ENCODE assay signal across 10 cellular contexts in the genomic region with DNA sequence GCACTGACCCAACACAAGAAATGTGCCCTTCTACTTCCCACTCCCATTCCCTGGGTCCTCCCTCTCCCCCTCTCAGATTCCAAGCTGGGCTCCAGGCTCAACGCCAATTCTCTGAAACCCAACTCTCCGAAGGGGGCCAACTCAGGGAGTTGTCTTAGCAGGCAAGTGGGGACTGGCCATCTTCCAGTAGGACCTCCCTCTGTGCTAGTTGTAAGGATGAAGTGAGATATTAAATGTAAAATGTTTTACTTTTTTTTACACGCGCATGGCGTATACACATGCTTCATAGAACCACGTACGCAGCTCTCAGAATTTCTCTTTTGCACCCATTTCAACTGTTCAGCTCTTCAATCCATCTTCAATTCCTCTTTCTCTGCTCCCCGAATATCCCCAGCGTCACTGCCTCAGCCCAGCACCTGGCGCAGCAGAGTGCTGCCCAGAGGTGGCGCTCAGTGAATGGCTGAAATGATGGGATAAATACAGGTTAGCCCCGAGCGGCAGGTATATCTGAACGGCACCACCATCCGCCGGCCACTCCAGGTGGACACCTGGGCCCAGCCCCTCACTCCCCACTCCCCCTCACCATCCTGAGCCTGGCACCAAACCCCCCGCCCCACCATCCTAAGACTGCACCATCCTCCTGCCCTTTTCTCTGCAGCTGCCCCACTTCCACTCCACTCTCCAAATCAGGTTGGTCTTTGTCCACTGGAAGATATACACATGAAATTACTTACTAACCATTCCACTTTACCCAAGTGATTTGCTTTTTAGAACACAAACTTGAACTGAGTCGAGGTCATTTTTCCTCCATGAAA. TPM values are rescaled to one million over a fixed set of nuclear protein-coding genes. Genes with fewer than 3 reads are reported as not detected.
DNase-seq lines count a peak whose midpoint lies in the region; ATAC-seq, FAIRE-seq and TF ChIP-seq lines count a peak whose summit lies in the region.
"Had no signal": no experiment of that assay in that cellular context is flagged by ENCODE, and none has a peak within 500 bp of the region (broad histone marks: within the 10 kb centered on the region; RNA-seq: fewer than 3 reads in every experiment).

No MANE protein-coding gene starts in this region.

- TF ChIP-seq POLR2A in HCT116 (IDR thresholded peaks at IDR 0.05; ENCODE audit: borderline replicate concordance, extremely low read depth, insufficient read depth, insufficient read length) (no peak), H54 (IDR thresholded peaks at IDR 0.05; ENCODE audit: low read depth, low read length) (no peak)

- H2AFZ ChIP-seq in HCT116 (ENCODE audit: low read depth, low read length, poor library complexity, severe bottlenecking): peak overlapping the region; percentile 52
- H2AFZ ChIP-seq in mammary epithelial cell (ENCODE audit: low read depth, low read length): no peak overlapping the region

- no peak overlapping the region for H3K27ac ChIP-seq in HCT116 (ENCODE audit: low read depth, low read length)
- no peak overlapping the region for H3K27ac ChIP-seq in mammary epithelial cell (ENCODE audit: insufficient read depth, low read depth, low read length)

- CTCF ChIA-PET in HCT116 (lab: Charles Lee): interaction anchor here (0.6 to 1.2 kb wide), 6 partner anchors 22 to 365 kb away, joined by 3 to 5 read pairs (median 4); no protein-coding TSS in a partner anchor
- CTCF ChIA-PET in mammary epithelial cell (lab: Charles Lee; ENCODE audit: low non-redundant PET): no interaction called here

- dilution Hi-C loops in mammary epithelial cell (cut with HindIII; ENCODE audit: low sequenced_read_pairs): no loop called here

- no peaks in the 10 kb centered on the region for H3K36me3 ChIP-seq in HCT116 (ENCODE audit: control insufficient read depth in 1 of 2, insufficient read depth in 2 of 2, low read length in 2 of 2)
- H3K36me3 ChIP-seq in mammary epithelial cell (ENCODE audit: insufficient read depth, low read length): no peaks in the 10 kb centered on the region

- POLR2A ChIA-PET in HCT116 (lab: Charles Lee): no interaction called here

- WGBS in mammary epithelial cell (ENCODE audit: low coverage, missing lambda C conversion rate): 28% methylated on average over 10 of the region's 18 CpGs

- H3K9ac ChIP-seq in HCT116 (ENCODE audit: low read length): no peak overlapping the region
- no peak overlapping the region for H3K9ac ChIP-seq in mammary epithelial cell (ENCODE audit: insufficient read depth, low read length)

- in situ Hi-C loops in mammary epithelial cell (cut with MboI; ENCODE audit: low sequenced_read_pairs in 2 of 2): no loop called here

- BruUV-seq in HCT116 (replicated peaks; lab: Mats Ljungman, UMichigan) (no TSS peak), mammary epithelial cell (replicated peaks; lab: Mats Ljungman, UMichigan) (no TSS peak)

- H3K4me2 ChIP-seq in HCT116 (ENCODE audit: low read length): peak overlapping the region; percentile 30
- H3K4me2 ChIP-seq in mammary epithelial cell (ENCODE audit: insufficient read depth, low read depth, low read length): no peak overlapping the region

- H3K27me3 ChIP-seq in HCT116 (ENCODE audit: insufficient read depth, low read length): peaks cover 31% of the 10 kb centered on the region
- no peaks in the 10 kb centered on the region for H3K27me3 ChIP-seq in mammary epithelial cell (ENCODE audit: insufficient read depth, low read length)

- peak; percentile 55 to 64 (median 64); a peak in 5 of 6 replicates for TF ChIP-seq CTCF in HCT116 (IDR thresholded peaks at IDR 0.05 in 2 of 3, conservative IDR thresholded peaks at IDR 0.05 in 1 of 3; ENCODE audit: borderline replicate concordance in 1 of 3, insufficient read depth in 1 of 3, low read depth in 2 of 3, low read length in 2 of 3)
- TF ChIP-seq CTCF in mammary epithelial cell (conservative IDR thresholded peaks at IDR 0.05 in 1 of 2, IDR thresholded peaks at IDR 0.05 in 1 of 2; ENCODE audit: extremely low read depth in 1 of 2, insufficient read depth in 1 of 2, low read depth in 1 of 2, low read length in 2 of 2): peak; percentile 9 to 26
- no peak for TF ChIP-seq CTCF in omental fat pad (IDR thresholded peaks at IDR 0.05)

- peak; percentile 81 for TF ChIP-seq RAD21 in HCT116 (IDR thresholded peaks at IDR 0.05; ENCODE audit: low read depth)

- H3K9me3 ChIP-seq in HCT116 (ENCODE audit: control insufficient read depth in 1 of 2, insufficient read depth in 1 of 2, low read depth in 1 of 2, low read length in 2 of 2) (no peaks in the 10 kb centered on the region), mammary epithelial cell (replicated peaks; ENCODE audit: insufficient read depth, low read length) (no peaks in the 10 kb centered on the region)

- FAIRE-seq in H54 (lab: Jason Lieb, UNC): no peak

- DNase-seq in HCT116 (ENCODE audit: low read depth, low spot score) (peak; percentile 7), NCI-H69 (lab: John Stamatoyannopoulos, UW) (peak; percentile 69), mammary epithelial cell (no peak), omental fat pad (ENCODE audit: low spot score) (no peak), H54 (ENCODE audit: insufficient read length, low spot score) (no peak), islet precursor cell (no peak)
- DNase-seq in effector CD8-positive, alpha-beta T cell (lab: John Stamatoyannopoulos, UW): no peak
- DNase-seq: IMR-90 had no signal

- intact Hi-C loops in HCT116 (cut with micrococcal nuclease) (loop anchor here (1.0 kb wide), 1 partner anchor 100 kb away; no protein-coding TSS in a partner anchor), mammary epithelial cell (cut with micrococcal nuclease) (loop anchor here (1.0 kb wide), 1 partner anchor 99 kb away; no protein-coding TSS in a partner anchor)

- RAD21 ChIA-PET in HCT116 (lab: Charles Lee; ENCODE audit: low non-redundant PET in 1 of 2, low total read pairs in 2 of 2, uncharacterized antibody in 2 of 2, unreplicated experiment in 2 of 2): interaction anchor here (0.7 to 1.4 kb wide), 3 partner anchors 98 to 198 kb away, joined by 3 to 10 read pairs (median 6); no protein-coding TSS in a partner anchor

- ATAC-seq in HCT116 (peak; percentile 100), omental fat pad (ENCODE audit: low FRiP score) (peak; percentile 41), HG02870 (IDR thresholded peaks at IDR 0.05; ENCODE audit: unreplicated experiment) (no peak)
- ATAC-seq: activated naive CD4-positive, alpha-beta T cell treated with anti-CD3 and anti-CD28 coated beads, Interleukin-2, amount 50 U/mL, for 72 hours had no signal

- H4K20me1 ChIP-seq in HCT116 (ENCODE audit: insufficient read depth) (no peaks in the 10 kb centered on the region), mammary epithelial cell (ENCODE audit: insufficient read depth, low read length) (no peaks in the 10 kb centered on the region)

- H3K4me3 ChIP-seq in HCT116 (replicated peaks in 1 of 2; ENCODE audit: low read depth in 1 of 2, low read length in 2 of 2): no peak overlapping the region
- H3K4me3 ChIP-seq in mammary epithelial cell (replicated peaks in 1 of 3; ENCODE audit: insufficient read depth in 1 of 3, low read depth in 2 of 3, low read length in 3 of 3): no peak overlapping the region

- H3K4me1 ChIP-seq in HCT116 (ENCODE audit: control insufficient read depth in 1 of 2, insufficient read depth in 2 of 2, low read length in 2 of 2) (peaks cover 0 to 4% of the 10 kb centered on the region in 2 experiments; a peak in 1 of 4 replicates), mammary epithelial cell (ENCODE audit: insufficient read depth, low read length) (no peaks in the 10 kb centered on the region)

- H3K79me2 ChIP-seq in HCT116 (ENCODE audit: insufficient read depth, low read length) (no peaks in the 10 kb centered on the region), mammary epithelial cell (ENCODE audit: insufficient read depth, low read length) (no peaks in the 10 kb centered on the region)

- no peaks in the 10 kb centered on the region for H3K9me2 ChIP-seq in HCT116 (ENCODE audit: insufficient read depth)

TF ChIP-seq in HCT116, 20 proteins besides CTCF, POLR2A, EP300 and RAD21:
- TF ChIP-seq ELF1 (IDR thresholded peaks at IDR 0.05; ENCODE audit: borderline replicate concordance, low read depth) (no peak), FOSL1 (IDR thresholded peaks at IDR 0.05; ENCODE audit: low read depth) (no peak), YY1 (IDR thresholded peaks at IDR 0.05; ENCODE audit: extremely low read depth, insufficient replicate concordance, low read depth, low read length) (no peak), ZNF274 (IDR thresholded peaks at IDR 0.05; ENCODE audit: low read depth, low read length) (no peak), JUND (IDR thresholded peaks at IDR 0.05) (no peak), EZH2 (IDR thresholded peaks at IDR 0.05) (no peak), SRF (IDR thresholded peaks at IDR 0.05; ENCODE audit: low read depth) (no peak), ZBTB33 (IDR thresholded peaks at IDR 0.05; ENCODE audit: extremely low read depth, insufficient replicate concordance, low read length) (no peak)

RNA-seq across cellular contexts. Expression of gene TNRC6C, which starts 43.9 kb away (rescaled TPM):
- total RNA-seq in HCT116 (2021; ENCODE audit: unreplicated experiment) (23.4 TPM), mammary epithelial cell (1 to 10 TPM; 2.7 to 9.1 TPM), omental fat pad (10 to 100 TPM in 2 of 4 donors, 1 to 10 TPM in 2; 6.4 to 20.5 (median 10.5) TPM)
- 6.7 and 7.1 TPM in 2 replicates for polyA plus RNA-seq in HCT116 (2012)
- 1.3 TPM for polyA plus RNA-seq in mammary epithelial cell
- 3.2 TPM for polyA minus RNA-seq in mammary epithelial cell

Comparison
In these comparisons a context has a peak if more than half of its experiments do, and no peak if none do; other contexts are left out.
1. DNase-seq: peak in HCT116 (single experiment) and NCI-H69 (single experiment); none in mammary epithelial cell (single experiment), omental fat pad (single experiment), H54 (single experiment), islet precursor cell (single experiment) and effector CD8-positive, alpha-beta T cell (single experiment).
2. CTCF ChIP-seq: peak in HCT116 (3 of 3) and mammary epithelial cell (2 of 2); none in omental fat pad (0 of 3).